In genomic region chr15:73752817-73753214, GRCh38 we compare ENCODE assay signal across 9 cellular contexts. TPM values are rescaled to one million over a fixed set of nuclear protein-coding genes. Genes with fewer than 3 reads are reported as not detected.
DNase-seq lines count a peak whose midpoint lies in the region; ATAC-seq and TF ChIP-seq lines count a peak whose summit lies in the region.
"Had no signal": no experiment of that assay in that cellular context is flagged by ENCODE, and none has a peak within 500 bp of the region (broad histone marks: within the 10 kb centered on the region; RNA-seq: fewer than 3 reads in every experiment).

No MANE protein-coding gene starts in this region.

- H3K4me3 Mint-ChIP-seq in effector memory CD8-positive, alpha-beta T cell = no peak overlapping the region
- H3K4me3 Mint-ChIP-seq: activated T-cell treated with anti-CD3 and anti-CD28 coated beads, Interleukin-2, amount 50 U/mL, for 4 hours had no signal

- peak overlapping the region; percentile 68 for H3K4me3 ChIP-seq in BLaER1
- H3K4me3 ChIP-seq in SJSA1 = peak overlapping the region; percentile 27
- H3K4me3 ChIP-seq in heart left ventricle = peak overlapping the region; percentile 57 to 92 (median 70)
- H3K4me3 ChIP-seq in prostate gland = peak overlapping the region; percentile 52 to 59
- H3K4me3 ChIP-seq in adrenal gland = peak overlapping the region in 2 of 4 donors; percentile 24 to 68

- H3K27ac Mint-ChIP-seq in effector memory CD8-positive, alpha-beta T cell = no peak overlapping the region

- intact Hi-C loops in heart left ventricle (cut with DNase I) = loop anchor here in 1 of 10 donors (5.0 kb wide), 1 partner anchor 119 kb away; the partner anchor contains the start of gene TBC1D21
- intact Hi-C loops in prostate gland (cut with DNase I) = no loop called here
- intact Hi-C loops in adrenal gland (cut with DNase I) = no loop called here

- H4K20me1 ChIP-seq in BLaER1 = peaks cover 24% of the 10 kb centered on the region

- TF ChIP-seq CTCF in heart left ventricle (IDR thresholded peaks at IDR 0.05) (no peak), prostate gland (IDR thresholded peaks at IDR 0.05) (no peak), adrenal gland (IDR thresholded peaks at IDR 0.05) (no peak)

- H3K4me1 Mint-ChIP-seq in effector memory CD8-positive, alpha-beta T cell (ENCODE audit: low read depth in 2 of 2) = peaks cover 0 to 3% of the 10 kb centered on the region in 2 donors

- H3K9me3 ChIP-seq in BLaER1 (no peaks in the 10 kb centered on the region), SJSA1 (replicated peaks) (peaks cover 3% of the 10 kb centered on the region; the same call in 1 of the 2 replicates), heart left ventricle (no peaks in the 10 kb centered on the region), prostate gland (no peaks in the 10 kb centered on the region), adrenal gland (replicated peaks in 1 of 3) (no peaks in the 10 kb centered on the region)

- H3K4me1 ChIP-seq in BLaER1 (peaks cover 13% of the 10 kb centered on the region), SJSA1 (replicated peaks) (peaks cover 6% of the 10 kb centered on the region), heart left ventricle (peaks cover 0 to 33% (median 7%) of the 10 kb centered on the region in 12 donors), prostate gland (replicated peaks) (no peaks in the 10 kb centered on the region), adrenal gland (replicated peaks in 1 of 2) (peaks cover 0 to 7% of the 10 kb centered on the region in 2 donors)

- peak in 3 of 4 donors; percentile 8 to 53 (median 23) for ATAC-seq in heart left ventricle
- no peak for ATAC-seq in effector memory CD8-positive, alpha-beta T cell (replicated peaks)

- in situ Hi-C loops in ACHN (cut with HindIII; ENCODE audit: low pct_ligation_motif_present, low pct_unique_long_range_greater_than_20kb, low sequenced_read_pairs) = no loop called here

- WGBS in heart left ventricle, 4 donors = 1 to 2% (median 1%) methylated on average over 25 to 57 of the region's 58 CpGs
- under 1% methylated on average over 38 of the region's 58 CpGs for WGBS in prostate gland
- 0 to 2% (median 1%) methylated on average over 14 to 57 of the region's 58 CpGs for WGBS in adrenal gland, 4 donors

- peak overlapping the region; percentile 48; the same call in 1 of the 2 replicates for H3K9ac ChIP-seq in BLaER1

- H3K27me3 ChIP-seq in BLaER1 (peaks cover 75% of the 10 kb centered on the region), SJSA1 (replicated peaks) (peaks cover 68% of the 10 kb centered on the region), heart left ventricle (peaks cover 0 to 43% (median 7%) of the 10 kb centered on the region in 9 donors), prostate gland (replicated peaks; ENCODE audit: insufficient read depth) (no peaks in the 10 kb centered on the region), adrenal gland (peaks cover 9% of the 10 kb centered on the region)

- DNase-seq in SJSA1 (ENCODE audit: low read depth in 1 of 2, low spot score in 2 of 2) (no peak), heart left ventricle (no peak), prostate gland (ENCODE audit: low spot score) (no peak), GOT3 (lab: John Stamatoyannopoulos, UW) (no peak), ACHN (no peak), adrenal gland (no peak)
- no peak for DNase-seq in effector memory CD8-positive, alpha-beta T cell
- DNase-seq: activated T-cell treated with anti-CD3 and anti-CD28 coated beads, Interleukin-2, amount 50 U/mL, for 4 hours had no signal

- H3K4me2 ChIP-seq in BLaER1 = peak overlapping the region; percentile 97

- H3K9me3 Mint-ChIP-seq in effector memory CD8-positive, alpha-beta T cell = no peaks in the 10 kb centered on the region
- H3K9me3 Mint-ChIP-seq: activated T-cell treated with anti-CD3 and anti-CD28 coated beads, Interleukin-2, amount 50 U/mL, for 4 hours had no signal

- no peaks in the 10 kb centered on the region for H3K36me3 Mint-ChIP-seq in effector memory CD8-positive, alpha-beta T cell (ENCODE audit: insufficient read depth)

- no peak for TF ChIP-seq POLR2A in heart left ventricle (IDR thresholded peaks at IDR 0.05)
- TF ChIP-seq POLR2A in prostate gland (IDR thresholded peaks at IDR 0.05) = no peak
- no peak for TF ChIP-seq POLR2A in adrenal gland (IDR thresholded peaks at IDR 0.05)

- peaks cover 66 to 75% of the 10 kb centered on the region in 2 donors for H3K27me3 Mint-ChIP-seq in effector memory CD8-positive, alpha-beta T cell

- H3K27ac ChIP-seq in BLaER1 (no peak overlapping the region), SJSA1 (no peak overlapping the region), heart left ventricle (peak overlapping the region in 9 of 12 donors; percentile 26 to 80 (median 57)), prostate gland (peak overlapping the region; percentile 17 to 69), adrenal gland (peak overlapping the region in 1 of 5 donors; percentile 40)

- H3K36me3 ChIP-seq in BLaER1 = no peaks in the 10 kb centered on the region
- no peaks in the 10 kb centered on the region for H3K36me3 ChIP-seq in SJSA1
- no peaks in the 10 kb centered on the region for H3K36me3 ChIP-seq in heart left ventricle
- no peaks in the 10 kb centered on the region for H3K36me3 ChIP-seq in prostate gland
- no peaks in the 10 kb centered on the region for H3K36me3 ChIP-seq in adrenal gland (replicated peaks in 1 of 2)

RNA-seq across cellular contexts. Expression of gene INSYN1, which starts 0.3 kb away (rescaled TPM):
- 0.09 TPM in 1 of 2 replicates, not detected in the other for total RNA-seq in SJSA1 (2014; rRNA removed; shearing (Covaris generic))
- total RNA-seq in heart left ventricle (100 to 1,000 TPM in 4 of 9 donors, 10 to 100 TPM in 5; 51.5 to 182 (median 83.0) TPM), prostate gland (10 to 100 TPM; 17.3 to 26.0 TPM), adrenal gland (1 to 10 TPM; 1.6 to 6.1 (median 3.7) TPM)
- polyA plus RNA-seq in heart left ventricle (100 to 1,000 TPM; 120 to 137 TPM), adrenal gland (10 to 100 TPM in 2 of 3 donors, under 1 TPM in 1; 0.68 to 19.5 (median 10.3) TPM)
- total RNA-seq: activated T-cell treated with anti-CD3 and anti-CD28 coated beads, Interleukin-2, amount 50 U/mL, for 4 hours had no signal

Comparison
In these comparisons a context has a peak if more than half of its experiments do, and no peak if none do; other contexts are left out.
1. H3K27ac ChIP-seq: peak in heart left ventricle (9 of 12) and prostate gland (2 of 2); none in BLaER1 (single experiment) and SJSA1 (single experiment).